In genomic region chr1:51341876-51342496, GRCh38 we compare ENCODE assay signal across 10 cellular contexts. TPM values are rescaled to one million over a fixed set of nuclear protein-coding genes. Genes with fewer than 3 reads are reported as not detected.
DNase-seq lines count a peak whose midpoint lies in the region; ATAC-seq, FAIRE-seq and TF ChIP-seq lines count a peak whose summit lies in the region.
"Had no signal": no experiment of that assay in that cellular context is flagged by ENCODE, and none has a peak within 500 bp of the region (broad histone marks: within the 10 kb centered on the region; RNA-seq: fewer than 3 reads in every experiment).

No MANE protein-coding gene starts in this region.

- H3K27ac Mint-ChIP-seq in activated CD4-positive, alpha-beta T cell treated with anti-CD3 and anti-CD28 coated beads, Interleukin-2, amount 10 ng/mL, durations not matched to agents 24 days and 14 days: no peak overlapping the region
- H3K27ac Mint-ChIP-seq in natural killer cell treated with Interleukin-12 subunit alpha and Interleukin-12 subunit beta and Interleukin-15 and Interleukin-18, amount 100 ng/mL, for 72 hours: no peak overlapping the region

- peak; percentile 4 for TF ChIP-seq CTCF in astrocyte of the cerebellum (IDR thresholded peaks at IDR 0.05; ENCODE audit: low read depth, low read length, missing control alignments)

- H3K27me3 Mint-ChIP-seq in activated CD4-positive, alpha-beta T cell treated with anti-CD3 and anti-CD28 coated beads, Interleukin-2, amount 10 ng/mL, durations not matched to agents 24 days and 14 days: peaks cover 44% of the 10 kb centered on the region
- peaks cover 16 to 25% of the 10 kb centered on the region in 2 donors for H3K27me3 Mint-ChIP-seq in natural killer cell treated with Interleukin-12 subunit alpha and Interleukin-12 subunit beta and Interleukin-15 and Interleukin-18, amount 100 ng/mL, for 72 hours

- H3K36me3 Mint-ChIP-seq in activated CD4-positive, alpha-beta T cell treated with anti-CD3 and anti-CD28 coated beads, Interleukin-2, amount 10 ng/mL, durations not matched to agents 24 days and 14 days (ENCODE audit: low read depth): no peaks in the 10 kb centered on the region
- no peaks in the 10 kb centered on the region for H3K36me3 Mint-ChIP-seq in natural killer cell treated with Interleukin-12 subunit alpha and Interleukin-12 subunit beta and Interleukin-15 and Interleukin-18, amount 100 ng/mL, for 72 hours

- FAIRE-seq in GM12892 (lab: Jason Lieb, UNC): peak; percentile 91
- FAIRE-seq: pancreas had no signal

- intact Hi-C loops in activated CD4-positive, alpha-beta T cell treated with anti-CD3 and anti-CD28 coated beads, Interleukin-2, amount 10 ng/mL, durations not matched to agents 24 days and 14 days (cut with micrococcal nuclease): no loop called here

- no peaks in the 10 kb centered on the region for H3K9me3 Mint-ChIP-seq in activated CD4-positive, alpha-beta T cell treated with anti-CD3 and anti-CD28 coated beads, Interleukin-2, amount 10 ng/mL, durations not matched to agents 24 days and 14 days
- H3K9me3 Mint-ChIP-seq in natural killer cell treated with Interleukin-12 subunit alpha and Interleukin-12 subunit beta and Interleukin-15 and Interleukin-18, amount 100 ng/mL, for 72 hours: no peaks in the 10 kb centered on the region

- in situ Hi-C loops in astrocyte of the cerebellum (cut with HindIII; ENCODE audit: low sequenced_read_pairs): no loop called here

- no peak for TF ChIP-seq POLR2A in GM12892 (IDR thresholded peaks at IDR 0.05; ENCODE audit: low read depth, low read length)

- DNase-seq in GM12892 (ENCODE audit: insufficient read length) (peak; percentile 54), astrocyte of the cerebellum (ENCODE audit: low read depth) (no peak), T-helper 9 cell (no peak), activated gamma-delta T cell treated with Interleukin-2 at 50 U/mL for 16 hours (no peak)
- no peak for DNase-seq in activated CD4-positive, alpha-beta T cell treated with anti-CD3 and anti-CD28 coated beads, Interleukin-2, amount 10 ng/mL, durations not matched to agents 24 days and 14 days
- DNase-seq in natural killer cell treated with Interleukin-12 subunit alpha and Interleukin-12 subunit beta and Interleukin-15 and Interleukin-18, amount 100 ng/mL, for 72 hours (ENCODE audit: low spot score): no peak
- DNase-seq: MM.1S, pancreas had no signal

- H3K4me3 Mint-ChIP-seq in activated CD4-positive, alpha-beta T cell treated with anti-CD3 and anti-CD28 coated beads, Interleukin-2, amount 10 ng/mL, durations not matched to agents 24 days and 14 days: no peak overlapping the region
- H3K4me3 Mint-ChIP-seq in natural killer cell treated with Interleukin-12 subunit alpha and Interleukin-12 subunit beta and Interleukin-15 and Interleukin-18, amount 100 ng/mL, for 72 hours: no peak overlapping the region

- peak; percentile 54 for ATAC-seq in GM21367 (IDR thresholded peaks at IDR 0.05; ENCODE audit: unreplicated experiment)
- ATAC-seq in HG03439 (IDR thresholded peaks at IDR 0.05; ENCODE audit: unreplicated experiment): peak; percentile 46
- ATAC-seq in natural killer cell treated with Interleukin-12 subunit alpha and Interleukin-12 subunit beta and Interleukin-15 and Interleukin-18, amount 100 ng/mL, for 72 hours: no peak
- ATAC-seq: pancreas had no signal

- peaks cover 2% of the 10 kb centered on the region for H3K4me1 Mint-ChIP-seq in activated CD4-positive, alpha-beta T cell treated with anti-CD3 and anti-CD28 coated beads, Interleukin-2, amount 10 ng/mL, durations not matched to agents 24 days and 14 days
- H3K4me1 Mint-ChIP-seq in natural killer cell treated with Interleukin-12 subunit alpha and Interleukin-12 subunit beta and Interleukin-15 and Interleukin-18, amount 100 ng/mL, for 72 hours (ENCODE audit: low read depth in 2 of 2): no peaks in the 10 kb centered on the region

- no peak overlapping the region for H3K4me3 ChIP-seq in astrocyte of the cerebellum (ENCODE audit: low read depth, low read length)
- H3K4me3 ChIP-seq: pancreas had no signal

RNA-seq across cellular contexts. Expression of gene TTC39A, which starts 11.6 kb away (rescaled TPM):
- 2.0 TPM for polyA plus RNA-seq in GM12892 (2012; ENCODE audit: missing spikeins)
- total RNA-seq in activated CD4-positive, alpha-beta T cell treated with anti-CD3 and anti-CD28 coated beads, Interleukin-2, amount 10 ng/mL, durations not matched to agents 24 days and 14 days: 0.12 and 0.28 TPM in 2 replicates
- under 1 TPM in 1 of 2 donors, not detected in 1; 0.78 TPM for total RNA-seq in natural killer cell treated with Interleukin-12 subunit alpha and Interleukin-12 subunit beta and Interleukin-15 and Interleukin-18, amount 100 ng/mL, for 72 hours

Comparison
In these comparisons a context has a peak if more than half of its experiments do, and no peak if none do; other contexts are left out.
1. ATAC-seq: peak in GM21367 (single experiment) and HG03439 (single experiment); none in natural killer cell treated with Interleukin-12 subunit alpha and Interleukin-12 subunit beta and Interleukin-15 and Interleukin-18, amount 100 ng/mL, for 72 hours (0 of 2).